ENCODE assay signal across 7 cellular contexts in genomic region chr9:132994410-132995120, GRCh38. TPM values are rescaled to one million over a fixed set of nuclear protein-coding genes. Genes with fewer than 3 reads are reported as not detected.
A peak's percentile ranks its signal among the peaks of the same experiment; 100 is the strongest.
DNase-seq lines count a peak whose midpoint lies in the region; FAIRE-seq and TF ChIP-seq lines count a peak whose summit lies in the region.

No MANE protein-coding gene starts in this region.

- H3K79me1 ChIP-seq in H1 (ENCODE audit: low read depth, low read length), result no peaks in the 10 kb centered on the region

- no peak overlapping the region for H2AFZ ChIP-seq in H1 (ENCODE audit: low read length)

- H3K4me2 ChIP-seq in H1 (ENCODE audit: insufficient read depth in 1 of 2, low read depth in 2 of 2, low read length in 2 of 2), result no peak overlapping the region

- no peak overlapping the region for H2BK15ac ChIP-seq in H1 (ENCODE audit: low read length)

- no peak overlapping the region for H2BK120ac ChIP-seq in H1 (replicated peaks; ENCODE audit: low read depth, low read length)

- no peak overlapping the region for H3K56ac ChIP-seq in H1 (replicated peaks; ENCODE audit: insufficient read length, low read depth, low read length)

- WGBS in H1 (ENCODE audit: extremely low coverage in 1 of 2, insufficient coverage in 1 of 2, insufficient read length in 1 of 2, insufficient replicate concordance in 2 of 2, low coverage in 1 of 2, low lambda C conversion rate in 2 of 2, missing lambda C conversion rate in 1 of 2), 2 experiments, result 65% methylated on average over 13 of the region's 13 CpGs; no CpG with 5 or more reads in 1 of the 2 experiments
- 14 to 19% methylated on average over 13 of the region's 13 CpGs for WGBS in tibial nerve, 2 donors

- H3K36me3 Mint-ChIP-seq in activated CD4-positive, alpha-beta T cell treated with anti-CD3 and anti-CD28 coated beads, Interleukin-2, amount 10 ng/mL, durations not matched to agents 24 days and 14 days (ENCODE audit: low read depth), result no peaks in the 10 kb centered on the region

- no peak for FAIRE-seq in H1 (lab: Jason Lieb, UNC)

- no peak overlapping the region; the same call in 1 of the 2 replicates for H4K8ac ChIP-seq in H1 (ENCODE audit: extremely low read depth, insufficient read depth, low read length)

- TF ChIP-seq POLR2A in H1 (IDR thresholded peaks at IDR 0.05; ENCODE audit: control extremely low read depth in 1 of 2, low read depth in 2 of 2, low read length in 2 of 2), result no peak
- TF ChIP-seq POLR2A in tibial nerve (IDR thresholded peaks at IDR 0.05), result no peak

- no peak overlapping the region for H3K27ac Mint-ChIP-seq in activated CD4-positive, alpha-beta T cell treated with anti-CD3 and anti-CD28 coated beads, Interleukin-2, amount 10 ng/mL, durations not matched to agents 24 days and 14 days

- H3K79me2 ChIP-seq in H1 (ENCODE audit: control insufficient read depth in 1 of 2, insufficient read depth in 2 of 2, low read length in 2 of 2), result no peaks in the 10 kb centered on the region

- TF ChIP-seq EP300 in H1 (IDR thresholded peaks at IDR 0.05; ENCODE audit: borderline replicate concordance in 1 of 2, low read depth in 2 of 2, low read length in 2 of 2), result no peak
- no peak for TF ChIP-seq EP300 in tibial nerve (IDR thresholded peaks at IDR 0.05)

- peak overlapping the region; percentile 61; the same call in 1 of the 2 replicates for H2BK20ac ChIP-seq in H1 (ENCODE audit: low read length)

- H3K27ac ChIP-seq in H1 (ENCODE audit: low read depth, low read length) (no peak overlapping the region), skin epidermis (peak overlapping the region in 14 of 21 experiments; percentile 5 to 78 (median 62)), tibial nerve (no peak overlapping the region)

- no peak overlapping the region; the same call in 1 of the 2 replicates for H3K18ac ChIP-seq in H1 (ENCODE audit: extremely low read depth, low read length)

- H3K36me3 ChIP-seq in H1 (ENCODE audit: control insufficient read depth in 2 of 4, insufficient read depth in 4 of 4, low read length in 3 of 4) (no peaks in the 10 kb centered on the region), tibial nerve (no peaks in the 10 kb centered on the region)

- no peak overlapping the region; the same call in 1 of the 2 replicates for H2AK5ac ChIP-seq in H1 (ENCODE audit: low read depth, low read length)

- H3K9ac ChIP-seq in H1 (replicated peaks in 1 of 4; ENCODE audit: extremely low read depth in 1 of 4, low read depth in 3 of 4, low read length in 3 of 4), result no peak overlapping the region

- CTCF ChIA-PET in H1 (lab: Charles Lee; ENCODE audit: partially characterized antibody), result interaction anchor here (0.6 to 3.6 kb wide), 8 partner anchors 8 to 343 kb away, joined by 3 to 8 read pairs (median 4); no protein-coding TSS in a partner anchor

- TF ChIP-seq CTCF in H1 (IDR thresholded peaks at IDR 0.05; ENCODE audit: control extremely low read depth in 1 of 3, insufficient read depth in 1 of 3, low read depth in 1 of 3, low read length in 3 of 3), result no peak
- TF ChIP-seq CTCF in tibial nerve (IDR thresholded peaks at IDR 0.05), result no peak

- no peak overlapping the region for H4K91ac ChIP-seq in H1 (replicated peaks; ENCODE audit: insufficient read length, low read length)

- H3K9me3 ChIP-seq in H1 (ENCODE audit: insufficient read depth in 2 of 2, low read depth in 1 of 2, low read length in 1 of 2) (no peaks in the 10 kb centered on the region), tibial nerve (no peaks in the 10 kb centered on the region)

- POLR2A ChIA-PET in H1 (lab: Charles Lee; ENCODE audit: partially characterized antibody), result interaction anchor here (0.6 to 0.8 kb wide), 2 partner anchors 36 to 341 kb away, joined by 3 read pairs; partner anchors contain the start of genes GTF3C5 and SURF6

- peak overlapping the region; percentile 27; the same call in 1 of the 2 replicates for H2BK12ac ChIP-seq in H1 (ENCODE audit: low read depth, low read length)

- no peaks in the 10 kb centered on the region for H3K23me2 ChIP-seq in H1 (ENCODE audit: low read depth, low read length)

- peaks cover 3% of the 10 kb centered on the region for H3K4me1 Mint-ChIP-seq in activated CD4-positive, alpha-beta T cell treated with anti-CD3 and anti-CD28 coated beads, Interleukin-2, amount 10 ng/mL, durations not matched to agents 24 days and 14 days

- DNase-seq in GM19240 (ENCODE audit: insufficient read length, low spot score), result peak; percentile 37
- peak; percentile 49 for DNase-seq in M059J (ENCODE audit: low read depth)
- DNase-seq in H1 (ENCODE audit: low read depth in 1 of 2, low spot score in 2 of 2), result no peak
- no peak for DNase-seq in effector CD4-positive, alpha-beta T cell
- no peak for DNase-seq in tibial nerve (ENCODE audit: low spot score in 2 of 2)
- no peak for DNase-seq in activated CD4-positive, alpha-beta T cell treated with anti-CD3 and anti-CD28 coated beads, Interleukin-2, amount 10 ng/mL, durations not matched to agents 24 days and 14 days

- no peaks in the 10 kb centered on the region for H4K20me1 ChIP-seq in H1 (replicated peaks in 1 of 2; ENCODE audit: control insufficient read depth in 1 of 2, insufficient read depth in 2 of 2, low read length in 2 of 2)

- no peak overlapping the region for H3K4me3 Mint-ChIP-seq in activated CD4-positive, alpha-beta T cell treated with anti-CD3 and anti-CD28 coated beads, Interleukin-2, amount 10 ng/mL, durations not matched to agents 24 days and 14 days

- H2BK5ac ChIP-seq in H1 (ENCODE audit: low read depth, low read length), result no peak overlapping the region; the same call in 1 of the 2 replicates

- peaks cover 0 to 14% (median 6%) of the 10 kb centered on the region in 4 experiments; a peak in 5 of 7 replicates for H3K4me1 ChIP-seq in H1 (replicated peaks in 1 of 4; ENCODE audit: control insufficient read depth in 3 of 4, insufficient read depth in 4 of 4, low read length in 3 of 4)
- H3K4me1 ChIP-seq in tibial nerve, result peaks cover 0 to 6% (median 4%) of the 10 kb centered on the region in 4 donors

- peaks cover 22% of the 10 kb centered on the region for H3K27me3 Mint-ChIP-seq in activated CD4-positive, alpha-beta T cell treated with anti-CD3 and anti-CD28 coated beads, Interleukin-2, amount 10 ng/mL, durations not matched to agents 24 days and 14 days

- no peak overlapping the region for H3K4me3 ChIP-seq in H1 (ENCODE audit: extremely low read depth in 1 of 4, insufficient read depth in 2 of 4, low read depth in 3 of 4, low read length in 4 of 4)
- no peak overlapping the region for H3K4me3 ChIP-seq in skin epidermis
- no peak overlapping the region for H3K4me3 ChIP-seq in tibial nerve

- no peaks in the 10 kb centered on the region for H3K9me3 Mint-ChIP-seq in activated CD4-positive, alpha-beta T cell treated with anti-CD3 and anti-CD28 coated beads, Interleukin-2, amount 10 ng/mL, durations not matched to agents 24 days and 14 days

- no peak for TF ChIP-seq RAD21 in H1 (IDR thresholded peaks at IDR 0.05 in 1 of 2, conservative IDR thresholded peaks at IDR 0.05 in 1 of 2; ENCODE audit: low read depth in 2 of 2, low read length in 2 of 2)

- H3K23ac ChIP-seq in H1 (ENCODE audit: insufficient read length), result no peak overlapping the region

- no peak overlapping the region for H3K4ac ChIP-seq in H1 (replicated peaks; ENCODE audit: insufficient read length, low read depth, low read length)

- intact Hi-C loops in activated CD4-positive, alpha-beta T cell treated with anti-CD3 and anti-CD28 coated beads, Interleukin-2, amount 10 ng/mL, durations not matched to agents 24 days and 14 days (cut with micrococcal nuclease), result no loop called here

- H3K14ac ChIP-seq in H1 (ENCODE audit: insufficient read length), result no peak overlapping the region

- no peak overlapping the region for H4K5ac ChIP-seq in H1 (ENCODE audit: insufficient read length, low read depth, low read length)

- H3K27me3 ChIP-seq in H1 (replicated peaks in 1 of 4; ENCODE audit: control insufficient read depth in 3 of 4, extremely low read depth in 1 of 4, insufficient read depth in 3 of 4, low read length in 3 of 4) (no peaks in the 10 kb centered on the region; a peak in 2 of 7 replicates), tibial nerve (peaks cover 0 to 39% of the 10 kb centered on the region in 2 donors)

RNA-seq across cellular contexts. Expression of gene GFI1B, which starts 16.1 kb away (rescaled TPM):
- total RNA-seq in M059J (2014; rRNA removed; shearing (Covaris generic)), result 0.30 TPM in 1 of 2 replicates, not detected in the other
- total RNA-seq in H1 (2021; fragmentation: NEBNext Ultra II Directional; extraction: Animal tissue kit (Norgen Biotek cat#: 25700)), result 0.09 and 0.71 TPM in 2 replicates
- polyA plus RNA-seq in H1 (2011; rRNA removed), result 0.11 and 0.20 TPM in 2 replicates
- 0.30 TPM for polyA plus RNA-seq in H1 (2011; cell fraction: cytosol; rRNA removed)
- 0.13 TPM for polyA plus RNA-seq in H1 (2011; cell fraction: nucleus; rRNA removed)
- 0.23 to 0.50 TPM (median 0.45 TPM) in 4 replicates for polyA plus RNA-seq in H1 (2012, experiment 1 of 2)
- 0.08 TPM for polyA plus RNA-seq in H1 (2012, experiment 2 of 2)
- 0.20 TPM for polyA plus RNA-seq in H1 (2013, experiment 1 of 2)
- 0.39 TPM for polyA plus RNA-seq in H1 (2013, experiment 2 of 2)
- polyA minus RNA-seq in H1 (2011; rRNA and poly(A)+ RNA removed), result 0.06 and 0.59 TPM in 2 replicates
- polyA minus RNA-seq in H1 (2011; cell fraction: cytosol; rRNA and poly(A)+ RNA removed), result not detected
- polyA minus RNA-seq in H1 (2011; cell fraction: nucleus; rRNA and poly(A)+ RNA removed), result not detected
- not detected for total RNA-seq in tibial nerve
- total RNA-seq in activated CD4-positive, alpha-beta T cell treated with anti-CD3 and anti-CD28 coated beads, Interleukin-2, amount 10 ng/mL, durations not matched to agents 24 days and 14 days, result not detected in 2 replicates

RNA-seq across cellular contexts. Expression of gene GTF3C5, which starts 36.2 kb away (rescaled TPM):
- total RNA-seq in M059J (2014; rRNA removed; shearing (Covaris generic)), result 53.7 and 81.1 TPM in 2 replicates
- 87.1 and 89.4 TPM in 2 replicates for total RNA-seq in H1 (2021; fragmentation: NEBNext Ultra II Directional; extraction: Animal tissue kit (Norgen Biotek cat#: 25700))
- 78.7 and 104 TPM in 2 replicates for polyA plus RNA-seq in H1 (2011; rRNA removed)
- 96.0 TPM for polyA plus RNA-seq in H1 (2011; cell fraction: cytosol; rRNA removed)
- 171 TPM for polyA plus RNA-seq in H1 (2011; cell fraction: nucleus; rRNA removed)
- 72.1 to 92.5 TPM (median 89.8 TPM) in 4 replicates for polyA plus RNA-seq in H1 (2012, experiment 1 of 2)
- 73.5 TPM for polyA plus RNA-seq in H1 (2012, experiment 2 of 2)
- polyA plus RNA-seq in H1 (2013, experiment 1 of 2), result 50.2 TPM
- polyA plus RNA-seq in H1 (2013, experiment 2 of 2), result 50.0 TPM
- 70.6 and 79.9 TPM in 2 replicates for polyA minus RNA-seq in H1 (2011; rRNA and poly(A)+ RNA removed)
- polyA minus RNA-seq in H1 (2011; cell fraction: cytosol; rRNA and poly(A)+ RNA removed), result 53.6 TPM
- 61.2 TPM for polyA minus RNA-seq in H1 (2011; cell fraction: nucleus; rRNA and poly(A)+ RNA removed)
- 10 to 100 TPM; 49.4 to 94.2 (median 73.3) TPM for total RNA-seq in tibial nerve
- 85.4 and 92.3 TPM in 2 replicates for total RNA-seq in activated CD4-positive, alpha-beta T cell treated with anti-CD3 and anti-CD28 coated beads, Interleukin-2, amount 10 ng/mL, durations not matched to agents 24 days and 14 days

RNA-seq across cellular contexts. Expression of gene TSC1, which starts 50.1 kb away (rescaled TPM):
- 21.7 and 29.4 TPM in 2 replicates for total RNA-seq in M059J (2014; rRNA removed; shearing (Covaris generic))
- 39.1 and 46.0 TPM in 2 replicates for total RNA-seq in H1 (2021; fragmentation: NEBNext Ultra II Directional; extraction: Animal tissue kit (Norgen Biotek cat#: 25700))
- 36.2 and 37.2 TPM in 2 replicates for polyA plus RNA-seq in H1 (2011; rRNA removed)
- 32.4 TPM for polyA plus RNA-seq in H1 (2011; cell fraction: cytosol; rRNA removed)
- polyA plus RNA-seq in H1 (2011; cell fraction: nucleus; rRNA removed), result 106 TPM
- polyA plus RNA-seq in H1 (2012, experiment 1 of 2), result 22.0 to 28.6 TPM (median 27.4 TPM) in 4 replicates
- polyA plus RNA-seq in H1 (2012, experiment 2 of 2), result 5.3 TPM
- polyA plus RNA-seq in H1 (2013, experiment 1 of 2), result 22.7 TPM
- polyA plus RNA-seq in H1 (2013, experiment 2 of 2), result 19.1 TPM
- polyA minus RNA-seq in H1 (2011; rRNA and poly(A)+ RNA removed), result 125 and 138 TPM in 2 replicates
- polyA minus RNA-seq in H1 (2011; cell fraction: cytosol; rRNA and poly(A)+ RNA removed), result 31.8 TPM
- 147 TPM for polyA minus RNA-seq in H1 (2011; cell fraction: nucleus; rRNA and poly(A)+ RNA removed)
- 10 to 100 TPM; 48.6 to 88.4 (median 68.9) TPM for total RNA-seq in tibial nerve
- 27.9 and 33.5 TPM in 2 replicates for total RNA-seq in activated CD4-positive, alpha-beta T cell treated with anti-CD3 and anti-CD28 coated beads, Interleukin-2, amount 10 ng/mL, durations not matched to agents 24 days and 14 days

Comparison
In these comparisons a context has a peak if more than half of its experiments do, and no peak if none do; other contexts are left out.
1. DNase-seq: peak in GM19240 (single experiment) and M059J (single experiment); none in H1 (0 of 2), effector CD4-positive, alpha-beta T cell (single experiment), tibial nerve (0 of 2) and activated CD4-positive, alpha-beta T cell treated with anti-CD3 and anti-CD28 coated beads, Interleukin-2, amount 10 ng/mL, durations not matched to agents 24 days and 14 days (single experiment).
2. H3K27ac ChIP-seq: peak in skin epidermis (14 of 21); none in H1 (single experiment) and tibial nerve (0 of 4).